ENCODE assay signal across 8 cellular contexts in the genomic region with DNA sequence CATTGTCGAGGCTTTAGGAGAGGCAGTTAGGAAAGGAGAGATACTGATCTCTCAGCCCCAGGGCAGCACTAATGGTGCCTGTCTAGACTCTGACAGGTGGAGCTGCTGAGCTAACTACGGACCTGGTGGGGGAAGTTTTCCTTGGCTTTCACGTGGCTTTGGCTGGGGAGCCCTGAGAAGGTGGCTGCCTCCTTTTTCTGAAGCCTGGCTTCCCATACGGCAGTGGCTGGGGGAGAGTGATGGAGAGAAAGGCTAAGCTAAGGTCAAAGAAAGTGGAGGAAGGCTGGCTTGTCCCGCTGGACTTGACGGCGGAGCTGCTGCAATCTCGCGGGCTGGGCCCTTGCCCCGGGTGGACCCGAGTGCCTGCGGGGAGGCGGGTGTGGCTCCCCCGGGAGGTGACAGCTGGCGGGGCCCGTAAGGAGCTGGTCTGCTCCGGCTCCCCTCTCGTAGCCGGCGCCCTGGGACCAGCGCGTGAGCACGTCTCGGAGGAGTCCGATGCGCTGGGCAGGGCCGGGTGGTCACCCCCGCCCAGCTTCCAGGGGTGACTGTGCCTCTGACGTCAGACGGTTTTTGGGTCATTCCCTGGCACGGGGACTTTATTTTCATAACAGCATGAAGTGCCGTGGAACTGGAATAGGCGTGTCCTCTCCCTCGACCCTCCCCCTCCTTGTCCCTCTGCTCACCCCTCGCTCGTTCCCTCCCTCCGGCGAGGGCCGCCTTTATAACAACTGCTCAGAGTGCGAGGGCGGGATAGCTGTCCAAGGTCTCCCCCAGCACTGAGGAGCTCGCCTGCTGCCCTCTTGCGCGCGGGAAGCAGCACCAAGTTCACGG. TPM values are rescaled to one million over a fixed set of nuclear protein-coding genes. Genes with fewer than 3 reads are reported as not detected.
DNase-seq lines count a peak whose midpoint lies in the region; ATAC-seq and TF ChIP-seq lines count a peak whose summit lies in the region.

A gene with protein sequence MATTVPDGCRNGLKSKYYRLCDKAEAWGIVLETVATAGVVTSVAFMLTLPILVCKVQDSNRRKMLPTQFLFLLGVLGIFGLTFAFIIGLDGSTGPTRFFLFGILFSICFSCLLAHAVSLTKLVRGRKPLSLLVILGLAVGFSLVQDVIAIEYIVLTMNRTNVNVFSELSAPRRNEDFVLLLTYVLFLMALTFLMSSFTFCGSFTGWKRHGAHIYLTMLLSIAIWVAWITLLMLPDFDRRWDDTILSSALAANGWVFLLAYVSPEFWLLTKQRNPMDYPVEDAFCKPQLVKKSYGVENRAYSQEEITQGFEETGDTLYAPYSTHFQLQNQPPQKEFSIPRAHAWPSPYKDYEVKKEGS (plus strand): TSS at position 748 of the 831 bp plus-strand sequence. CDS start 16,688 bp downstream, outside the sequence.

- TF ChIP-seq RAD21 in neural cell (conservative IDR thresholded peaks at IDR 0.05), result no peak

- no peak within 1 kb of the TSS for H3K27ac Mint-ChIP-seq in GM23338
- H3K27ac Mint-ChIP-seq in activated naive CD4-positive, alpha-beta T cell treated with anti-CD3 and anti-CD28 coated beads, Interleukin-2, amount 50 U/mL, for 72 hours, result peak within 1 kb of the TSS; percentile 39 to 80

- H3K36me3 Mint-ChIP-seq in GM23338 (ENCODE audit: low read depth), result no peaks in the 10 kb centered on the region
- H3K36me3 Mint-ChIP-seq in activated naive CD4-positive, alpha-beta T cell treated with anti-CD3 and anti-CD28 coated beads, Interleukin-2, amount 50 U/mL, for 72 hours, result no peaks in the 10 kb centered on the region

- H4K20me1 ChIP-seq in BLaER1 (peaks cover 5% of the 10 kb centered on the region; the same call in 1 of the 2 replicates), GM23338 (replicated peaks; ENCODE audit: insufficient read depth) (no peaks in the 10 kb centered on the region), neural cell (ENCODE audit: insufficient read depth) (no peaks in the 10 kb centered on the region)

- H3F3A ChIP-seq in GM23338 (replicated peaks; ENCODE audit: low read depth) (no peaks in the 10 kb centered on the region), neural cell (ENCODE audit: insufficient read depth, low read length, poor library complexity, severe bottlenecking) (no peaks in the 10 kb centered on the region)

- peak in 1 of 2 experiments; percentile 38; a peak in 1 of 4 replicates for TF ChIP-seq CTCF in GM23338 (conservative IDR thresholded peaks at IDR 0.05; ENCODE audit: low read depth in 2 of 2)
- no peak for TF ChIP-seq CTCF in neural cell (IDR thresholded peaks at IDR 0.05; ENCODE audit: poor library complexity, severe bottlenecking)
- TF ChIP-seq CTCF in uterus (IDR thresholded peaks at IDR 0.05), result peak; percentile 6 to 33 (median 16)

- H3K27me3 Mint-ChIP-seq in GM23338 (ENCODE audit: insufficient read depth, low read depth, poor library complexity), result peaks cover 36% of the 10 kb centered on the region

- TF ChIP-seq POLR2A in uterus (IDR thresholded peaks at IDR 0.05), result peak; percentile 10 to 80

- H3K4me2 ChIP-seq in BLaER1 (peak within 1 kb of the TSS; percentile 95), GM23338 (peak within 1 kb of the TSS; percentile 97), neural cell (ENCODE audit: low read length) (no peak within 1 kb of the TSS)

- H3K4me3 Mint-ChIP-seq in GM23338, result peak within 1 kb of the TSS; percentile 88

- no peak for TF ChIP-seq EP300 in neural cell (conservative IDR thresholded peaks at IDR 0.05; ENCODE audit: poor library complexity, severe bottlenecking)

- no peaks in the 10 kb centered on the region for H3K36me3 ChIP-seq in BLaER1
- no peaks in the 10 kb centered on the region for H3K36me3 ChIP-seq in GM23338 (ENCODE audit: insufficient read depth)
- H3K36me3 ChIP-seq in neural cell (ENCODE audit: insufficient read depth, low read length), result no peaks in the 10 kb centered on the region
- H3K36me3 ChIP-seq in uterus, result no peaks in the 10 kb centered on the region

- peak; percentile 79 for DNase-seq in GM23338 (ENCODE audit: low spot score)
- peak; percentile 51 for DNase-seq in NCI-H82 treated with DMSO at 0.1 percent for 48 hours (lab: John Stamatoyannopoulos, UW; ENCODE audit: unreplicated experiment)
- DNase-seq in activated naive CD4-positive, alpha-beta T cell treated with anti-CD3 and anti-CD28 coated beads, Interleukin-2, amount 50 U/mL, for 72 hours (ENCODE audit: low spot score in 2 of 2), result peak; percentile 33 to 59
- DNase-seq in globus pallidus (ENCODE audit: low spot score), result peak; percentile 33
- peak; percentile 94 to 96 for DNase-seq in uterus

- H3K4me3 ChIP-seq in BLaER1, result peak within 1 kb of the TSS; percentile 61
- peak within 1 kb of the TSS; percentile 86 for H3K4me3 ChIP-seq in GM23338
- H3K4me3 ChIP-seq in neural cell (ENCODE audit: low read length), result peak within 1 kb of the TSS; percentile 62
- H3K4me3 ChIP-seq in uterus, result peak within 1 kb of the TSS; percentile 55 to 58

- H2AFZ ChIP-seq in GM23338, result peak within 1 kb of the TSS; percentile 100
- H2AFZ ChIP-seq in neural cell (ENCODE audit: low read depth, low read length), result no peak within 1 kb of the TSS

- intact Hi-C loops in uterus (cut with DNase I; ENCODE audit: low total_unique reads), result no loop called here

- H3K4me1 ChIP-seq in BLaER1 (peaks cover 10% of the 10 kb centered on the region), GM23338 (ENCODE audit: insufficient read depth) (peaks cover 5% of the 10 kb centered on the region), uterus (no peaks in the 10 kb centered on the region)

- 0 out of 2 replicates have a peak within 1 kb of the TSS, but pooled peaks have one; percentile 15 for H3K9ac ChIP-seq in BLaER1
- H3K9ac ChIP-seq in neural cell (ENCODE audit: low read length), result no peak within 1 kb of the TSS

- H3K9me3 ChIP-seq in BLaER1, result no peaks in the 10 kb centered on the region
- H3K9me3 ChIP-seq in neural cell (ENCODE audit: low read length), result no peaks in the 10 kb centered on the region
- no peaks in the 10 kb centered on the region for H3K9me3 ChIP-seq in uterus

- H3K27me3 ChIP-seq in BLaER1 (peaks cover 40% of the 10 kb centered on the region), GM23338 (ENCODE audit: insufficient read depth) (peaks cover 56% of the 10 kb centered on the region), neural cell (ENCODE audit: insufficient read depth, low read depth, low read length) (peaks cover 22% of the 10 kb centered on the region), uterus (no peaks in the 10 kb centered on the region)

- H3K27ac ChIP-seq in BLaER1, result no peak within 1 kb of the TSS
- H3K27ac ChIP-seq in GM23338 (ENCODE audit: low read depth), result no peak within 1 kb of the TSS
- H3K27ac ChIP-seq in neural cell (ENCODE audit: low read length), result no peak within 1 kb of the TSS
- H3K27ac ChIP-seq in uterus, result peak within 1 kb of the TSS; percentile 84 to 94

- no peaks in the 10 kb centered on the region for H3K9me2 ChIP-seq in GM23338 (ENCODE audit: insufficient read depth)
- H3K9me2 ChIP-seq in neural cell (ENCODE audit: insufficient read depth, low read length), result no peaks in the 10 kb centered on the region

- ATAC-seq in GM23338 (peak; percentile 85), GM19395 (IDR thresholded peaks at IDR 0.05; ENCODE audit: unreplicated experiment) (no peak)
- peak; percentile 74 to 84 for ATAC-seq in activated naive CD4-positive, alpha-beta T cell treated with anti-CD3 and anti-CD28 coated beads, Interleukin-2, amount 50 U/mL, for 72 hours

- no peaks in the 10 kb centered on the region for H3K79me2 ChIP-seq in GM23338 (replicated peaks; ENCODE audit: insufficient read depth)
- H3K79me2 ChIP-seq in neural cell (replicated peaks; ENCODE audit: insufficient read depth, low read length), result no peaks in the 10 kb centered on the region

- no peaks in the 10 kb centered on the region; the same call in 2 of the 3 replicates for H3K9me3 Mint-ChIP-seq in GM23338
- no peaks in the 10 kb centered on the region for H3K9me3 Mint-ChIP-seq in activated naive CD4-positive, alpha-beta T cell treated with anti-CD3 and anti-CD28 coated beads, Interleukin-2, amount 50 U/mL, for 72 hours

- H3K4me1 Mint-ChIP-seq in GM23338, result peaks cover 26% of the 10 kb centered on the region

TF ChIP-seq in neural cell, 6 proteins besides CTCF, POLR2A, EP300 and RAD21 (continues in another document):
- no peak for TF ChIP-seq EZH2 (IDR thresholded peaks at IDR 0.05; ENCODE audit: borderline replicate concordance, insufficient read depth, low read length, poor library complexity, severe bottlenecking)
- TF ChIP-seq SMC3 (conservative IDR thresholded peaks at IDR 0.05; ENCODE audit: poor library complexity), result no peak
- no peak for TF ChIP-seq POLR2AphosphoS5 (IDR thresholded peaks at IDR 0.05)
- no peak for TF ChIP-seq TAF1 (IDR thresholded peaks at IDR 0.05; ENCODE audit: low read depth)
- TF ChIP-seq, protein P1, sequence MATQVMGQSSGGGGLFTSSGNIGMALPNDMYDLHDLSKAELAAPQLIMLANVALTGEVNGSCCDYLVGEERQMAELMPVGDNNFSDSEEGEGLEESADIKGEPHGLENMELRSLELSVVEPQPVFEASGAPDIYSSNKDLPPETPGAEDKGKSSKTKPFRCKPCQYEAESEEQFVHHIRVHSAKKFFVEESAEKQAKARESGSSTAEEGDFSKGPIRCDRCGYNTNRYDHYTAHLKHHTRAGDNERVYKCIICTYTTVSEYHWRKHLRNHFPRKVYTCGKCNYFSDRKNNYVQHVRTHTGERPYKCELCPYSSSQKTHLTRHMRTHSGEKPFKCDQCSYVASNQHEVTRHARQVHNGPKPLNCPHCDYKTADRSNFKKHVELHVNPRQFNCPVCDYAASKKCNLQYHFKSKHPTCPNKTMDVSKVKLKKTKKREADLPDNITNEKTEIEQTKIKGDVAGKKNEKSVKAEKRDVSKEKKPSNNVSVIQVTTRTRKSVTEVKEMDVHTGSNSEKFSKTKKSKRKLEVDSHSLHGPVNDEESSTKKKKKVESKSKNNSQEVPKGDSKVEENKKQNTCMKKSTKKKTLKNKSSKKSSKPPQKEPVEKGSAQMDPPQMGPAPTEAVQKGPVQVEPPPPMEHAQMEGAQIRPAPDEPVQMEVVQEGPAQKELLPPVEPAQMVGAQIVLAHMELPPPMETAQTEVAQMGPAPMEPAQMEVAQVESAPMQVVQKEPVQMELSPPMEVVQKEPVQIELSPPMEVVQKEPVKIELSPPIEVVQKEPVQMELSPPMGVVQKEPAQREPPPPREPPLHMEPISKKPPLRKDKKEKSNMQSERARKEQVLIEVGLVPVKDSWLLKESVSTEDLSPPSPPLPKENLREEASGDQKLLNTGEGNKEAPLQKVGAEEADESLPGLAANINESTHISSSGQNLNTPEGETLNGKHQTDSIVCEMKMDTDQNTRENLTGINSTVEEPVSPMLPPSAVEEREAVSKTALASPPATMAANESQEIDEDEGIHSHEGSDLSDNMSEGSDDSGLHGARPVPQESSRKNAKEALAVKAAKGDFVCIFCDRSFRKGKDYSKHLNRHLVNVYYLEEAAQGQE (IDR thresholded peaks at IDR 0.05; ENCODE audit: borderline replicate concordance), result no peak

RNA-seq across cellular contexts. Expression of the gene that starts here (rescaled TPM):
- total RNA-seq in GM23338 (2014; rRNA removed; shearing (Covaris generic)), result 0.38 and 1.0 TPM in 2 replicates
- polyA plus RNA-seq in GM23338 (2016; fragmentation: Nextera tagmentation; extraction: Ambion mirVana), result 0.16 and 0.21 TPM in 2 replicates
- under 1 TPM; 0.30 to 0.80 TPM for total RNA-seq in activated naive CD4-positive, alpha-beta T cell treated with anti-CD3 and anti-CD28 coated beads, Interleukin-2, amount 50 U/mL, for 72 hours
- 0.09 TPM in 1 of 2 replicates, not detected in the other for polyA plus RNA-seq in neural cell
- not detected in 2 replicates for polyA minus RNA-seq in neural cell
- total RNA-seq in uterus, result 10 to 100 TPM in 3 of 4 donors, 1 to 10 TPM in 1; 2.0 to 13.2 (median 12.4) TPM

Comparison
In these comparisons a context has a peak if more than half of its experiments do, and no peak if none do; other contexts are left out.
1. Peak in DNase-seq and ATAC-seq in activated naive CD4-positive, alpha-beta T cell treated with anti-CD3 and anti-CD28 coated beads, Interleukin-2, amount 50 U/mL, for 72 hours; RNA of the gene not detected or under 1 TPM.
2. H3K27ac ChIP-seq: peak in uterus (2 of 2); none in BLaER1 (single experiment), GM23338 (single experiment) and neural cell (single experiment).
3. DNase-seq: peak in every context shown above with its lines; median percentile 95 in uterus; 79 in GM23338; 51 in NCI-H82 treated with DMSO at 0.1 percent for 48 hours; 46 in activated naive CD4-positive, alpha-beta T cell treated with anti-CD3 and anti-CD28 coated beads, Interleukin-2, amount 50 U/mL, for 72 hours; 33 in globus pallidus.
4. Peak in every context shown above with its lines, with median percentiles within 50 percentile points of each other: H3K4me3 ChIP-seq.